20 cellular contexts compared by ENCODE assay signal in the genomic region with DNA sequence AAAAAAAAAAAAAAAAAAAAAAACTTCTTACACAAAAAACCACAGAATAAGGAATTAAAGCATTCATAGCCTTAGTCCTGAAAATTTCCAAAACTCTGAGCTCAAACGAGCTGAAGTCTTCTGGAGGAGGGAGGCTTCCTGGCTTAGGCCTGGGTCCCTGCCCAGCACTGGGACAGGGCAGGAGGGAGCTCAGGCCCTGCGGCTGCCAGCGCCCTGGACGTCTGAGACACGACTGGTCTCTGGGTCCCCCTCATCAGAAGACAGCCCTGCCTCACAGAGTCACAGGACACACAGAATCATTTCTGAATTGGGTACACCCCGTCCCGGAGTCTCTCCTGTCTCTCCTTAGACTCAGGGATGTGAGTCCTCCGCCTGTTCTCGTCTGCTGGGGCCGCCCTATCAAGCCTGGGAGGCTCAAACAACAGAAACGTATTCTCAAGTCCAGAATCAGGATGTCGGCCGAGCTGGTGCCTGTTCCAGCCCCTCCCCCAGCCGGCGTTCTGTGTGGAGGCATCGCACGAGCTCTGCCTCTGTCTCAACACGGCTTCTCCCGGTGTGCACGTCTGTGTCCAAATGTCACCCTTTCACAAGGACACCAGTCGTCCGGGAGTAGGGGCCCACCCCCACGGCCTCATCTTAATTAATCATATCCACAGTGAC. TPM values are rescaled to one million over a fixed set of nuclear protein-coding genes. Genes with fewer than 3 reads are reported as not detected.
DNase-seq lines count a peak whose midpoint lies in the region; ATAC-seq and TF ChIP-seq lines count a peak whose summit lies in the region.
"Had no signal": no experiment of that assay in that cellular context is flagged by ENCODE, and none has a peak within 500 bp of the region (broad histone marks: within the 10 kb centered on the region; RNA-seq: fewer than 3 reads in every experiment).

No MANE protein-coding gene starts in this region.

- TF ChIP-seq EP300 in stomach (IDR thresholded peaks at IDR 0.05) = no peak

- H3K27ac ChIP-seq in IMR-90 (ENCODE audit: insufficient read depth, low read length) (no peak overlapping the region), lung (ENCODE audit: low read depth in 1 of 2, low read length in 1 of 2) (peak overlapping the region; percentile 44 to 55), stomach (peak overlapping the region in 3 of 5 donors; percentile 16 to 35 (median 18))
- H3K27ac ChIP-seq: colonic mucosa, epithelial cell of prostate, WERI-Rb-1 had no signal

- H3K56ac ChIP-seq in IMR-90 (ENCODE audit: extremely low read depth, insufficient read depth, low read length) = no peak overlapping the region

- H3K23ac ChIP-seq in IMR-90 (ENCODE audit: low read depth, low read length) = no peak overlapping the region

- H4K5ac ChIP-seq in IMR-90 (ENCODE audit: low read depth, low read length) = no peak overlapping the region

- H3K4me1 ChIP-seq in IMR-90 (ENCODE audit: control insufficient read depth, insufficient read depth, low read length) = no peaks in the 10 kb centered on the region; the same call in 1 of the 2 replicates
- H3K4me1 ChIP-seq in lung (ENCODE audit: control insufficient read depth in 2 of 2, insufficient read depth in 2 of 2, low read length in 2 of 2) = peaks cover 0 to 4% of the 10 kb centered on the region in 2 donors
- H3K4me1 ChIP-seq in stomach = peaks cover 0 to 5% (median under 1%) of the 10 kb centered on the region in 4 donors
- H3K4me1 ChIP-seq: ascending aorta, colonic mucosa had no signal

- TF ChIP-seq CTCF in IMR-90 (conservative IDR thresholded peaks at IDR 0.05; ENCODE audit: low read depth, low read length) (no peak), lung (IDR thresholded peaks at IDR 0.05; ENCODE audit: control extremely low read depth, extremely low read depth) (no peak), stomach (IDR thresholded peaks at IDR 0.05) (no peak)

- no peak overlapping the region for H3K4me2 ChIP-seq in IMR-90 (ENCODE audit: low read depth, low read length)

- H3K79me1 ChIP-seq in IMR-90 (ENCODE audit: low read depth in 1 of 2, low read length in 2 of 2) = peaks cover 8 to 49% of the 10 kb centered on the region in 2 experiments

- no peak overlapping the region for H2BK5ac ChIP-seq in IMR-90 (ENCODE audit: low read depth, low read length, poor library complexity, severe bottlenecking)

- TF ChIP-seq POLR2A in IMR-90 (IDR thresholded peaks at IDR 0.05; ENCODE audit: low read depth, low read length) (no peak), stomach (IDR thresholded peaks at IDR 0.05) (no peak)

- H2BK120ac ChIP-seq in IMR-90 (ENCODE audit: low read depth, low read length) = no peak overlapping the region

- H3K9me1 ChIP-seq in IMR-90 (ENCODE audit: insufficient read depth, low read length) = no peaks in the 10 kb centered on the region

- TF ChIP-seq RAD21 in IMR-90 (IDR thresholded peaks at IDR 0.05; ENCODE audit: low read length) = no peak

- CTCF ChIA-PET in IMR-90 (lab: Yijun Ruan, JAX) = interaction anchor here (0.6 kb wide), 1 partner anchor 1029 kb away, joined by 3 read pairs; no protein-coding TSS in a partner anchor

- no peak overlapping the region for H2AFZ ChIP-seq in IMR-90 (replicated peaks; ENCODE audit: low read length, poor library complexity)

- no peaks in the 10 kb centered on the region for H3K27me3 ChIP-seq in IMR-90 (ENCODE audit: control insufficient read depth, insufficient read depth, low read length)
- H3K27me3 ChIP-seq in lung (ENCODE audit: control insufficient read depth, insufficient read depth) = no peaks in the 10 kb centered on the region
- no peaks in the 10 kb centered on the region for H3K27me3 ChIP-seq in stomach
- H3K27me3 ChIP-seq: ascending aorta, colonic mucosa had no signal

- in situ Hi-C loops in IMR-90 (cut with MboI; ENCODE audit: low sequenced_read_pairs) = no loop called here

- H3K4me3 ChIP-seq in IMR-90 (ENCODE audit: insufficient read depth, low read depth, low read length) (no peak overlapping the region), lung (no peak overlapping the region), stomach (no peak overlapping the region)
- H3K4me3 ChIP-seq: ascending aorta, colonic mucosa had no signal

- POLR2A ChIA-PET in IMR-90 (lab: Charles Lee; ENCODE audit: unreplicated experiment) = no interaction called here

- intact Hi-C loops in IMR-90 (cut with micrococcal nuclease) (no loop called here), Right ventricle myocardium superior (cut with DNase I) (no loop called here), stomach (cut with DNase I; ENCODE audit: low total_unique reads) (no loop called here)

- H4K91ac ChIP-seq in IMR-90 (ENCODE audit: insufficient read depth, low read depth, low read length) = no peak overlapping the region

- H4K20me1 ChIP-seq in IMR-90 (ENCODE audit: insufficient read depth, low read length) = peaks cover 16% of the 10 kb centered on the region; the same call in 1 of the 2 replicates

- no TSS peak for BruUV-seq in IMR-90 (replicated peaks; lab: Mats Ljungman, UMichigan)

- H3K9me3 ChIP-seq in IMR-90 (ENCODE audit: control insufficient read depth, insufficient read depth, low read length) (no peaks in the 10 kb centered on the region), lung (ENCODE audit: control insufficient read depth in 2 of 2, insufficient read depth in 1 of 2, low read length in 1 of 2) (no peaks in the 10 kb centered on the region), stomach (no peaks in the 10 kb centered on the region)
- H3K9me3 ChIP-seq: ascending aorta, colonic mucosa had no signal

- 44% methylated on average over 13 of the region's 23 CpGs; no CpG with 5 or more reads in 1 of the 2 experiments for WGBS in IMR-90 (ENCODE audit: extremely low coverage in 2 of 2, insufficient read length in 1 of 2), 2 experiments
- 64 to 68% methylated on average over 23 of the region's 23 CpGs for WGBS in lung, 2 donors
- 47 to 62% (median 57%) methylated on average over 22 to 23 of the region's 23 CpGs for WGBS in stomach, 5 donors

- H3K36me3 ChIP-seq in IMR-90 (ENCODE audit: control insufficient read depth, insufficient read depth, low read length) (peaks cover 18% of the 10 kb centered on the region), lung (ENCODE audit: control insufficient read depth in 2 of 2, insufficient read depth in 2 of 2, low read length in 2 of 2) (peaks cover 0 to 15% of the 10 kb centered on the region in 2 donors), stomach (peaks cover 5 to 23% (median 19%) of the 10 kb centered on the region in 4 donors)
- H3K36me3 ChIP-seq: colonic mucosa, WERI-Rb-1 had no signal

- dilution Hi-C loops in IMR-90 (cut with HindIII; ENCODE audit: low sequenced_read_pairs, unreplicated experiment) = no loop called here

- H4K8ac ChIP-seq in IMR-90 (ENCODE audit: low read depth in 2 of 2, low read length in 2 of 2) = no peak overlapping the region

- ATAC-seq in IMR-90 (ENCODE audit: low read depth) (0 out of 2 replicates have a peak, but pooled peaks have one; percentile 24), Right ventricle myocardium superior (ENCODE audit: poor library complexity) (peak; percentile 5), lung (ENCODE audit: insufficient read depth, low FRiP score) (no peak), GM21447 (IDR thresholded peaks at IDR 0.05; ENCODE audit: unreplicated experiment) (no peak), HG03520 (IDR thresholded peaks at IDR 0.05; ENCODE audit: unreplicated experiment) (no peak)
- ATAC-seq: naive thymus-derived CD8-positive, alpha-beta T cell had no signal

- no peak for DNase-seq in IMR-90
- DNase-seq in Right ventricle myocardium superior = peak; percentile 72
- no peak for DNase-seq in lung (ENCODE audit: low spot score)
- DNase-seq in stomach = no peak
- no peak for DNase-seq in NAMALWA (ENCODE audit: low spot score)
- DNase-seq: activated CD4-positive, alpha-beta memory T cell treated with anti-CD3 and anti-CD28 coated beads, Interleukin-2, amount 10 ng/mL, durations not matched to agents 7 days and 5 days; activated naive CD4-positive, alpha-beta T cell treated with anti-CD3 and anti-CD28 coated beads for 36 hours; activated T-cell treated with anti-CD3 and anti-CD28 coated beads, Interleukin-2, amount 50 U/mL, for 24 hours; colonic mucosa; HFFc6; mammary epithelial cell; naive thymus-derived CD8-positive, alpha-beta T cell; NCI-H1436; SHP77 treated with DMSO at 0.1 percent for 48 hours; stimulated activated CD4-positive, alpha-beta T cell treated with anti-CD3 and anti-CD28 coated beads, Interleukin-1b, Interleukin-23, amount 100 ng/mL, for 48 hours; WERI-Rb-1 had no signal

- no peak overlapping the region for H2AK5ac ChIP-seq in IMR-90 (ENCODE audit: low read depth, low read length)

- no peak overlapping the region for H3K9ac ChIP-seq in IMR-90 (ENCODE audit: low read depth, low read length)

- H3K4ac ChIP-seq in IMR-90 (ENCODE audit: low read depth, low read length) = no peak overlapping the region

- H3K18ac ChIP-seq in IMR-90 (ENCODE audit: low read depth, low read length) = no peak overlapping the region

- no peak overlapping the region for H2BK20ac ChIP-seq in IMR-90 (ENCODE audit: low read depth, low read length)

- no peak overlapping the region for H3K14ac ChIP-seq in IMR-90 (replicated peaks; ENCODE audit: low read depth, low read length)

- H2BK15ac ChIP-seq in IMR-90 (ENCODE audit: low read depth, low read length) = no peak overlapping the region

- no peak overlapping the region for H2AK9ac ChIP-seq in IMR-90 (replicated peaks; ENCODE audit: low read depth, low read length, poor library complexity)

RNA-seq across cellular contexts. Expression of a gene that starts 39.4 kb away (rescaled TPM):
- total RNA-seq in IMR-90 (2012; rRNA removed) (14.9 and 15.3 TPM in 2 replicates), Right ventricle myocardium superior (13.5 TPM), lung (10 to 100 TPM; 10.8 to 15.3 TPM), stomach (10 to 100 TPM in 1 of 5 donors, 1 to 10 TPM in 3, under 1 TPM in 1; 0.58 to 13.4 (median 4.1) TPM)
- polyA plus RNA-seq in IMR-90 (2012; rRNA removed) (4.2 and 4.3 TPM in 2 replicates), lung (1 to 10 TPM; 3.4 to 4.4 TPM), stomach (1 to 10 TPM; 1.1 to 1.8 (median 1.7) TPM)
- polyA plus RNA-seq in IMR-90 (2012; cell fraction: cytosol; rRNA removed) = 2.4 and 4.8 TPM in 2 replicates
- 10.3 and 18.2 TPM in 2 replicates for polyA plus RNA-seq in IMR-90 (2012; cell fraction: nucleus; rRNA removed; ENCODE audit: low replicate concordance)
- total RNA-seq: naive thymus-derived CD8-positive, alpha-beta T cell had no signal

RNA-seq across cellular contexts. Expression of a gene that starts 52.1 kb away (rescaled TPM):
- 5.0 and 8.1 TPM in 2 replicates for total RNA-seq in IMR-90 (2012; rRNA removed)
- polyA plus RNA-seq in IMR-90 (2012; rRNA removed) = 50.3 and 71.4 TPM in 2 replicates
- 56.6 and 65.4 TPM in 2 replicates for polyA plus RNA-seq in IMR-90 (2012; cell fraction: cytosol; rRNA removed)
- polyA plus RNA-seq in IMR-90 (2012; cell fraction: nucleus; rRNA removed; ENCODE audit: low replicate concordance) = 199 and 567 TPM in 2 replicates
- 95.0 TPM for total RNA-seq in Right ventricle myocardium superior
- total RNA-seq in lung = 100 to 1,000 TPM in 1 of 2 donors, 10 to 100 TPM in 1; 18.8 to 121 TPM
- 10 to 100 TPM; 41.6 to 81.1 TPM for polyA plus RNA-seq in lung
- total RNA-seq in stomach = 10 to 100 TPM in 3 of 5 donors, 1 to 10 TPM in 2; 7.1 to 60.5 (median 25.9) TPM
- 10 to 100 TPM; 40.1 to 76.9 (median 57.4) TPM for polyA plus RNA-seq in stomach

RNA-seq across cellular contexts. Expression of a gene that starts 55.2 kb away (rescaled TPM):
- total RNA-seq in IMR-90 (2012; rRNA removed) = 0.28 and 0.36 TPM in 2 replicates
- 7.8 and 11.9 TPM in 2 replicates for polyA plus RNA-seq in IMR-90 (2012; rRNA removed)
- 3.9 and 6.3 TPM in 2 replicates for polyA plus RNA-seq in IMR-90 (2012; cell fraction: cytosol; rRNA removed)
- 79.5 and 363 TPM in 2 replicates for polyA plus RNA-seq in IMR-90 (2012; cell fraction: nucleus; rRNA removed; ENCODE audit: low replicate concordance)
- 1.6 TPM for total RNA-seq in Right ventricle myocardium superior
- total RNA-seq in lung = 1 to 10 TPM; 6.2 to 9.0 TPM
- 10 to 100 TPM; 11.3 to 19.9 TPM for polyA plus RNA-seq in lung
- total RNA-seq in stomach = 100 to 1,000 TPM in 1 of 5 donors, 10 to 100 TPM in 2, 1 to 10 TPM in 2; 3.6 to 117 (median 16.8) TPM
- polyA plus RNA-seq in stomach = 10 to 100 TPM; 17.1 to 24.3 (median 19.9) TPM

Comparison
In these comparisons a context has a peak if more than half of its experiments do, and no peak if none do; other contexts are left out.
1. ATAC-seq: peak in IMR-90 (single experiment) and Right ventricle myocardium superior (single experiment); none in lung (single experiment), GM21447 (single experiment) and HG03520 (single experiment).